Comparison of ENCODE assay signal across 1 cellular context in the genomic region with DNA sequence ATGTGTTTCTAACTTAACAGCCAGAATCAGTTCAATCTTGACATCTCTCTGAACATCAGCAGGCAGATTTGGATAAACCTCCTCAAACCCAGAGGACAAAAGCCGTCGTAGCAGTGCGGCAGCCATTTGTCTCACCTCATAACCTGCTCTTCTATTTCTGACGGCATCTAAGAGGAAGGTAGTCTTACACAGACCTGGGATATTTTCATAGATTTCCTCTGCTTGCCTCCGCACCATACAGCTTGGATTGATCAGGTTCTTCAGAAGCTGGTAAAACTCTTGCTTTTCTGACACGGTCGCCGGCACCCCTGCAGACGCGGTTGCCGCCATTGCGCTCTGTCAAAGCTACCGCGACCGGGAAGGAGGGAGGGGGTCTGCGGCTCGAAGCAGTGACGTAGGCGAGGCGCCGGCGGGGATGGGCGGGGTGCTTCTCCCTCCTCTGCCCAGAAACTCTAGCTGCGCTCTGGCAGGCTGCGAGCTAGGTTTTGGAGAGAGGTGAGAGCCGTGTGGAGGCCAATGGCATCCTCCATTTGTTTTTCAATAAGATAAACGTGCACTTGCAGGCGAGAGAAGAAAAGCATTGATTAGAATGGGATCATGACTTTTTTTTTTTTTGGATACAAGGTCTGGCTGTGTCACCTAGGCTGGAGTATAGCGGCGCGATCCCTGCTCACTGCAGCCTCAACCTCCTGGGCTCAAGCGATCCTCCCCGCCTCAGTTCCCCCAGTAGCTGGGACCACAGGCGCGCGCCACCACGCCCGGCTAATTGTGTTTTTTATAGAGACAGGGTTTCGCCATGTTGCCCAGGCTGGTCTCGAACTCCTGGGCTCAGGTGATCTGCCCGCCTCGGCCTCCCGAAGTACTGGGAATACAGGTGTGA.
A peak's percentile ranks its signal among the peaks of the same experiment; 100 is the strongest.
TF ChIP-seq lines count a peak whose summit lies in the region.

A gene (minus strand): TSS at position 347 of the 880 bp plus-strand sequence. CDS start 17 bp downstream, at position 330.

TF ChIP-seq in K562, 482 proteins besides CTCF, POLR2A, EP300 and RAD21 (continued from another document and continues in another):
- TF ChIP-seq, protein P1, sequence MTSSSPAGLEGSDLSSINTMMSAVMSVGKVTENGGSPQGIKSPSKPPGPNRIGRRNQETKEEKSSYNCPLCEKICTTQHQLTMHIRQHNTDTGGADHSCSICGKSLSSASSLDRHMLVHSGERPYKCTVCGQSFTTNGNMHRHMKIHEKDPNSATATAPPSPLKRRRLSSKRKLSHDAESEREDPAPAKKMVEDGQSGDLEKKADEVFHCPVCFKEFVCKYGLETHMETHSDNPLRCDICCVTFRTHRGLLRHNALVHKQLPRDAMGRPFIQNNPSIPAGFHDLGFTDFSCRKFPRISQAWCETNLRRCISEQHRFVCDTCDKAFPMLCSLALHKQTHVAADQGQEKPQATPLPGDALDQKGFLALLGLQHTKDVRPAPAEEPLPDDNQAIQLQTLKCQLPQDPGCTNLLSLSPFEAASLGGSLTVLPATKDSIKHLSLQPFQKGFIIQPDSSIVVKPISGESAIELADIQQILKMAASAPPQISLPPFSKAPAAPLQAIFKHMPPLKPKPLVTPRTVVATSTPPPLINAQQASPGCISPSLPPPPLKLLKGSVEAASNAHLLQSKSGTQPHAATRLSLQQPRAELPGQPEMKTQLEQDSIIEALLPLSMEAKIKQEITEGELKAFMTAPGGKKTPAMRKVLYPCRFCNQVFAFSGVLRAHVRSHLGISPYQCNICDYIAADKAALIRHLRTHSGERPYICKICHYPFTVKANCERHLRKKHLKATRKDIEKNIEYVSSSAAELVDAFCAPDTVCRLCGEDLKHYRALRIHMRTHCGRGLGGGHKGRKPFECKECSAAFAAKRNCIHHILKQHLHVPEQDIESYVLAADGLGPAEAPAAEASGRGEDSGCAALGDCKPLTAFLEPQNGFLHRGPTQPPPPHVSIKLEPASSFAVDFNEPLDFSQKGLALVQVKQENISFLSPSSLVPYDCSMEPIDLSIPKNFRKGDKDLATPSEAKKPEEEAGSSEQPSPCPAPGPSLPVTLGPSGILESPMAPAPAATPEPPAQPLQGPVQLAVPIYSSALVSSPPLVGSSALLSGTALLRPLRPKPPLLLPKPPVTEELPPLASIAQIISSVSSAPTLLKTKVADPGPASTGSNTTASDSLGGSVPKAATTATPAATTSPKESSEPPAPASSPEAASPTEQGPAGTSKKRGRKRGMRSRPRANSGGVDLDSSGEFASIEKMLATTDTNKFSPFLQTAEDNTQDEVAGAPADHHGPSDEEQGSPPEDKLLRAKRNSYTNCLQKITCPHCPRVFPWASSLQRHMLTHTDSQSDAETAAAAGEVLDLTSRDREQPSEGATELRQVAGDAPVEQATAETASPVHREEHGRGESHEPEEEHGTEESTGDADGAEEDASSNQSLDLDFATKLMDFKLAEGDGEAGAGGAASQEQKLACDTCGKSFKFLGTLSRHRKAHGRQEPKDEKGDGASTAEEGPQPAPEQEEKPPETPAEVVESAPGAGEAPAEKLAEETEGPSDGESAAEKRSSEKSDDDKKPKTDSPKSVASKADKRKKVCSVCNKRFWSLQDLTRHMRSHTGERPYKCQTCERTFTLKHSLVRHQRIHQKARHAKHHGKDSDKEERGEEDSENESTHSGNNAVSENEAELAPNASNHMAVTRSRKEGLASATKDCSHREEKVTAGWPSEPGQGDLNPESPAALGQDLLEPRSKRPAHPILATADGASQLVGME (CRISPR knock-in tag; IDR thresholded peaks at IDR 0.05) = no peak
- TF ChIP-seq FIP1L1 (IDR thresholded peaks at IDR 0.05; ENCODE audit: low read depth, low read length, poor library complexity, severe bottlenecking) (no peak), TBP (optimal IDR thresholded peaks at IDR 0.05; ENCODE audit: low read depth, low read length) (peak; percentile 81), PHB2 (IDR thresholded peaks at IDR 0.05; ENCODE audit: low read depth) (no peak), GABPB1 (CRISPR knock-in tag; IDR thresholded peaks at IDR 0.05) (0 out of 2 replicates have a peak, but pooled peaks have one; percentile 19), ZNF57 (CRISPR knock-in tag; IDR thresholded peaks at IDR 0.05) (no peak), ZNF232 (CRISPR knock-in tag; IDR thresholded peaks at IDR 0.05) (no peak), RAD51 (IDR thresholded peaks at IDR 0.05; ENCODE audit: borderline replicate concordance, low read depth) (no peak), ZNF224 (CRISPR knock-in tag; IDR thresholded peaks at IDR 0.05) (no peak), RFX5 (IDR thresholded peaks at IDR 0.05; ENCODE audit: low read depth, low read length) (no peak), RBM14 (IDR thresholded peaks at IDR 0.05; ENCODE audit: borderline replicate concordance, insufficient read depth, low read depth, low read length) (no peak), FOXJ2 (tag; IDR thresholded peaks at IDR 0.05) (no peak), FOXK2 (conservative IDR thresholded peaks at IDR 0.05 in 1 of 2, IDR thresholded peaks at IDR 0.05 in 1 of 2; ENCODE audit: low read depth in 2 of 2) (peak; percentile 19 to 29; a peak in 1 of 4 replicates), SMAD2 (IDR thresholded peaks at IDR 0.05; ENCODE audit: low read depth, low read length) (no peak), KLF13 (tag; IDR thresholded peaks at IDR 0.05; ENCODE audit: borderline replicate concordance, low read depth) (no peak), CSDE1 (IDR thresholded peaks at IDR 0.05) (peak in 1 of 2 experiments; percentile 78; a peak in 2 of 4 replicates), IRF2 (CRISPR knock-in tag; IDR thresholded peaks at IDR 0.05) (no peak), ZNF24 (IDR thresholded peaks at IDR 0.05) (no peak), RBFOX2 (IDR thresholded peaks at IDR 0.05; ENCODE audit: low read depth, low read length) (peak; percentile 82), ZNF589 (CRISPR knock-in tag; IDR thresholded peaks at IDR 0.05; ENCODE audit: low read depth) (no peak), FOSL1 (tag; conservative IDR thresholded peaks at IDR 0.05) (no peak), PHF8 (IDR thresholded peaks at IDR 0.05; ENCODE audit: borderline replicate concordance, low read length) (peak; percentile 78; the same call in 1 of the 2 replicates), ZNF165 (CRISPR knock-in tag; IDR thresholded peaks at IDR 0.05; ENCODE audit: borderline replicate concordance) (no peak)
- TF ChIP-seq, protein P2, sequence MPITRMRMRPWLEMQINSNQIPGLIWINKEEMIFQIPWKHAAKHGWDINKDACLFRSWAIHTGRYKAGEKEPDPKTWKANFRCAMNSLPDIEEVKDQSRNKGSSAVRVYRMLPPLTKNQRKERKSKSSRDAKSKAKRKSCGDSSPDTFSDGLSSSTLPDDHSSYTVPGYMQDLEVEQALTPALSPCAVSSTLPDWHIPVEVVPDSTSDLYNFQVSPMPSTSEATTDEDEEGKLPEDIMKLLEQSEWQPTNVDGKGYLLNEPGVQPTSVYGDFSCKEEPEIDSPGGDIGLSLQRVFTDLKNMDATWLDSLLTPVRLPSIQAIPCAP (CRISPR knock-in tag; IDR thresholded peaks at IDR 0.05; ENCODE audit: borderline replicate concordance) = no peak
- TF ChIP-seq, protein P3, sequence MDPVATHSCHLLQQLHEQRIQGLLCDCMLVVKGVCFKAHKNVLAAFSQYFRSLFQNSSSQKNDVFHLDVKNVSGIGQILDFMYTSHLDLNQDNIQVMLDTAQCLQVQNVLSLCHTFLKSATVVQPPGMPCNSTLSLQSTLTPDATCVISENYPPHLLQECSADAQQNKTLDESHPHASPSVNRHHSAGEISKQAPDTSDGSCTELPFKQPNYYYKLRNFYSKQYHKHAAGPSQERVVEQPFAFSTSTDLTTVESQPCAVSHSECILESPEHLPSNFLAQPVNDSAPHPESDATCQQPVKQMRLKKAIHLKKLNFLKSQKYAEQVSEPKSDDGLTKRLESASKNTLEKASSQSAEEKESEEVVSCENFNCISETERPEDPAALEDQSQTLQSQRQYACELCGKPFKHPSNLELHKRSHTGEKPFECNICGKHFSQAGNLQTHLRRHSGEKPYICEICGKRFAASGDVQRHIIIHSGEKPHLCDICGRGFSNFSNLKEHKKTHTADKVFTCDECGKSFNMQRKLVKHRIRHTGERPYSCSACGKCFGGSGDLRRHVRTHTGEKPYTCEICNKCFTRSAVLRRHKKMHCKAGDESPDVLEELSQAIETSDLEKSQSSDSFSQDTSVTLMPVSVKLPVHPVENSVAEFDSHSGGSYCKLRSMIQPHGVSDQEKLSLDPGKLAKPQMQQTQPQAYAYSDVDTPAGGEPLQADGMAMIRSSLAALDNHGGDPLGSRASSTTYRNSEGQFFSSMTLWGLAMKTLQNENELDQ (CRISPR knock-in tag; IDR thresholded peaks at IDR 0.05; ENCODE audit: borderline replicate concordance) = no peak
- TF ChIP-seq, protein P4, sequence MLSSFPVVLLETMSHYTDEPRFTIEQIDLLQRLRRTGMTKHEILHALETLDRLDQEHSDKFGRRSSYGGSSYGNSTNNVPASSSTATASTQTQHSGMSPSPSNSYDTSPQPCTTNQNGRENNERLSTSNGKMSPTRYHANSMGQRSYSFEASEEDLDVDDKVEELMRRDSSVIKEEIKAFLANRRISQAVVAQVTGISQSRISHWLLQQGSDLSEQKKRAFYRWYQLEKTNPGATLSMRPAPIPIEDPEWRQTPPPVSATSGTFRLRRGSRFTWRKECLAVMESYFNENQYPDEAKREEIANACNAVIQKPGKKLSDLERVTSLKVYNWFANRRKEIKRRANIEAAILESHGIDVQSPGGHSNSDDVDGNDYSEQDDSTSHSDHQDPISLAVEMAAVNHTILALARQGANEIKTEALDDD (IDR thresholded peaks at IDR 0.05) = no peak
- TF ChIP-seq, protein P5, sequence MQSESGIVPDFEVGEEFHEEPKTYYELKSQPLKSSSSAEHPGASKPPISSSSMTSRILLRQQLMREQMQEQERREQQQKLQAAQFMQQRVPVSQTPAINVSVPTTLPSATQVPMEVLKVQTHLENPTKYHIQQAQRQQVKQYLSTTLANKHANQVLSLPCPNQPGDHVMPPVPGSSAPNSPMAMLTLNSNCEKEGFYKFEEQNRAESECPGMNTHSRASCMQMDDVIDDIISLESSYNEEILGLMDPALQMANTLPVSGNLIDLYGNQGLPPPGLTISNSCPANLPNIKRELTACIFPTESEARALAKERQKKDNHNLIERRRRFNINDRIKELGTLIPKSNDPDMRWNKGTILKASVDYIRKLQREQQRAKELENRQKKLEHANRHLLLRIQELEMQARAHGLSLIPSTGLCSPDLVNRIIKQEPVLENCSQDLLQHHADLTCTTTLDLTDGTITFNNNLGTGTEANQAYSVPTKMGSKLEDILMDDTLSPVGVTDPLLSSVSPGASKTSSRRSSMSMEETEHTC (IDR thresholded peaks at IDR 0.05) = no peak
- TF ChIP-seq, protein P6, sequence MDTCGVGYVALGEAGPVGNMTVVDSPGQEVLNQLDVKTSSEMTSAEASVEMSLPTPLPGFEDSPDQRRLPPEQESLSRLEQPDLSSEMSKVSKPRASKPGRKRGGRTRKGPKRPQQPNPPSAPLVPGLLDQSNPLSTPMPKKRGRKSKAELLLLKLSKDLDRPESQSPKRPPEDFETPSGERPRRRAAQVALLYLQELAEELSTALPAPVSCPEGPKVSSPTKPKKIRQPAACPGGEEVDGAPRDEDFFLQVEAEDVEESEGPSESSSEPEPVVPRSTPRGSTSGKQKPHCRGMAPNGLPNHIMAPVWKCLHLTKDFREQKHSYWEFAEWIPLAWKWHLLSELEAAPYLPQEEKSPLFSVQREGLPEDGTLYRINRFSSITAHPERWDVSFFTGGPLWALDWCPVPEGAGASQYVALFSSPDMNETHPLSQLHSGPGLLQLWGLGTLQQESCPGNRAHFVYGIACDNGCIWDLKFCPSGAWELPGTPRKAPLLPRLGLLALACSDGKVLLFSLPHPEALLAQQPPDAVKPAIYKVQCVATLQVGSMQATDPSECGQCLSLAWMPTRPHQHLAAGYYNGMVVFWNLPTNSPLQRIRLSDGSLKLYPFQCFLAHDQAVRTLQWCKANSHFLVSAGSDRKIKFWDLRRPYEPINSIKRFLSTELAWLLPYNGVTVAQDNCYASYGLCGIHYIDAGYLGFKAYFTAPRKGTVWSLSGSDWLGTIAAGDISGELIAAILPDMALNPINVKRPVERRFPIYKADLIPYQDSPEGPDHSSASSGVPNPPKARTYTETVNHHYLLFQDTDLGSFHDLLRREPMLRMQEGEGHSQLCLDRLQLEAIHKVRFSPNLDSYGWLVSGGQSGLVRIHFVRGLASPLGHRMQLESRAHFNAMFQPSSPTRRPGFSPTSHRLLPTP (IDR thresholded peaks at IDR 0.05; ENCODE audit: borderline replicate concordance, extremely low read depth, insufficient read length) = no peak
- TF ChIP-seq, protein P7, sequence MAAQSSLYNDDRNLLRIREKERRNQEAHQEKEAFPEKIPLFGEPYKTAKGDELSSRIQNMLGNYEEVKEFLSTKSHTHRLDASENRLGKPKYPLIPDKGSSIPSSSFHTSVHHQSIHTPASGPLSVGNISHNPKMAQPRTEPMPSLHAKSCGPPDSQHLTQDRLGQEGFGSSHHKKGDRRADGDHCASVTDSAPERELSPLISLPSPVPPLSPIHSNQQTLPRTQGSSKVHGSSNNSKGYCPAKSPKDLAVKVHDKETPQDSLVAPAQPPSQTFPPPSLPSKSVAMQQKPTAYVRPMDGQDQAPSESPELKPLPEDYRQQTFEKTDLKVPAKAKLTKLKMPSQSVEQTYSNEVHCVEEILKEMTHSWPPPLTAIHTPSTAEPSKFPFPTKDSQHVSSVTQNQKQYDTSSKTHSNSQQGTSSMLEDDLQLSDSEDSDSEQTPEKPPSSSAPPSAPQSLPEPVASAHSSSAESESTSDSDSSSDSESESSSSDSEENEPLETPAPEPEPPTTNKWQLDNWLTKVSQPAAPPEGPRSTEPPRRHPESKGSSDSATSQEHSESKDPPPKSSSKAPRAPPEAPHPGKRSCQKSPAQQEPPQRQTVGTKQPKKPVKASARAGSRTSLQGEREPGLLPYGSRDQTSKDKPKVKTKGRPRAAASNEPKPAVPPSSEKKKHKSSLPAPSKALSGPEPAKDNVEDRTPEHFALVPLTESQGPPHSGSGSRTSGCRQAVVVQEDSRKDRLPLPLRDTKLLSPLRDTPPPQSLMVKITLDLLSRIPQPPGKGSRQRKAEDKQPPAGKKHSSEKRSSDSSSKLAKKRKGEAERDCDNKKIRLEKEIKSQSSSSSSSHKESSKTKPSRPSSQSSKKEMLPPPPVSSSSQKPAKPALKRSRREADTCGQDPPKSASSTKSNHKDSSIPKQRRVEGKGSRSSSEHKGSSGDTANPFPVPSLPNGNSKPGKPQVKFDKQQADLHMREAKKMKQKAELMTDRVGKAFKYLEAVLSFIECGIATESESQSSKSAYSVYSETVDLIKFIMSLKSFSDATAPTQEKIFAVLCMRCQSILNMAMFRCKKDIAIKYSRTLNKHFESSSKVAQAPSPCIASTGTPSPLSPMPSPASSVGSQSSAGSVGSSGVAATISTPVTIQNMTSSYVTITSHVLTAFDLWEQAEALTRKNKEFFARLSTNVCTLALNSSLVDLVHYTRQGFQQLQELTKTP (IDR thresholded peaks at IDR 0.05; ENCODE audit: low read depth in 1 of 2, partially characterized antibody in 2 of 2) = peak in 1 of 2 experiments; percentile 54
- TF ChIP-seq, protein P8, sequence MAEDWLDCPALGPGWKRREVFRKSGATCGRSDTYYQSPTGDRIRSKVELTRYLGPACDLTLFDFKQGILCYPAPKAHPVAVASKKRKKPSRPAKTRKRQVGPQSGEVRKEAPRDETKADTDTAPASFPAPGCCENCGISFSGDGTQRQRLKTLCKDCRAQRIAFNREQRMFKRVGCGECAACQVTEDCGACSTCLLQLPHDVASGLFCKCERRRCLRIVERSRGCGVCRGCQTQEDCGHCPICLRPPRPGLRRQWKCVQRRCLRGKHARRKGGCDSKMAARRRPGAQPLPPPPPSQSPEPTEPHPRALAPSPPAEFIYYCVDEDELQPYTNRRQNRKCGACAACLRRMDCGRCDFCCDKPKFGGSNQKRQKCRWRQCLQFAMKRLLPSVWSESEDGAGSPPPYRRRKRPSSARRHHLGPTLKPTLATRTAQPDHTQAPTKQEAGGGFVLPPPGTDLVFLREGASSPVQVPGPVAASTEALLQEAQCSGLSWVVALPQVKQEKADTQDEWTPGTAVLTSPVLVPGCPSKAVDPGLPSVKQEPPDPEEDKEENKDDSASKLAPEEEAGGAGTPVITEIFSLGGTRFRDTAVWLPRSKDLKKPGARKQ (CRISPR knock-in tag; IDR thresholded peaks at IDR 0.05) = no peak
